2 cellular contexts compared by ENCODE assay signal in genomic region chr1:16307222-16307621, GRCh38.
TF ChIP-seq lines count a peak whose summit lies in the region.

No MANE protein-coding gene starts in this region.

TF ChIP-seq in HepG2, 621 proteins besides CTCF, POLR2A, EP300 and RAD21:
- TF ChIP-seq ZNF121 (CRISPR knock-in tag; IDR thresholded peaks at IDR 0.05) (0 out of 2 replicates have a peak, but pooled peaks have one; percentile 19), ZBTB26 (CRISPR knock-in tag; IDR thresholded peaks at IDR 0.05; ENCODE audit: borderline replicate concordance) (no peak), ARID2 (CRISPR knock-in tag; IDR thresholded peaks at IDR 0.05; ENCODE audit: borderline replicate concordance) (no peak), ZNF383 (CRISPR knock-in tag; IDR thresholded peaks at IDR 0.05; ENCODE audit: borderline replicate concordance) (no peak), ZNF782 (CRISPR knock-in tag; IDR thresholded peaks at IDR 0.05; ENCODE audit: borderline replicate concordance) (no peak), ZSCAN20 (CRISPR knock-in tag; IDR thresholded peaks at IDR 0.05; ENCODE audit: borderline replicate concordance) (no peak), NBN (conservative IDR thresholded peaks at IDR 0.05) (no peak), CEBPG (CRISPR knock-in tag; IDR thresholded peaks at IDR 0.05) (no peak)

TF ChIP-seq in K562, 482 proteins besides CTCF, POLR2A, EP300 and RAD21:
- TF ChIP-seq SNAPC5 (CRISPR knock-in tag; IDR thresholded peaks at IDR 0.05) (no peak), REST (CRISPR knock-in tag; IDR thresholded peaks at IDR 0.05; ENCODE audit: low read depth) (no peak), ZNF121 (CRISPR knock-in tag; conservative IDR thresholded peaks at IDR 0.05) (peak; percentile 66), ZNF584 (CRISPR knock-in tag; IDR thresholded peaks at IDR 0.05; ENCODE audit: low read depth) (no peak), MYNN (IDR thresholded peaks at IDR 0.05) (no peak), MYNN (CRISPR knock-in tag; IDR thresholded peaks at IDR 0.05) (no peak), GABPA (tag; conservative IDR thresholded peaks at IDR 0.05; ENCODE audit: low read depth) (no peak)
